In genomic region chr1:30533141-30533540, GRCh38 we compare ENCODE assay signal across 19 cellular contexts.
"Had no signal": no experiment of that assay in that cellular context is flagged by ENCODE, and none has a peak within 500 bp of the region (broad histone marks: within the 10 kb centered on the region; RNA-seq: fewer than 3 reads in every experiment).

No MANE protein-coding gene starts in this region.

- H3K36me3 Mint-ChIP-seq: naive B cell had no signal

- H3K27ac Mint-ChIP-seq: naive B cell, nephron had no signal

- H3K4me3 ChIP-seq: hepatocyte, lung, right atrium auricular region, smooth muscle cell, suprapubic skin, thyroid gland, upper lobe of left lung, vagina had no signal

- H3K36me3 ChIP-seq: neutrophil, right atrium auricular region, suprapubic skin, thyroid gland, upper lobe of left lung, vagina had no signal

- H2AFZ ChIP-seq: hepatocyte had no signal

- DNase-seq: foreskin melanocyte; kidney; left colon; left ventricle myocardium superior; mesenchymal stem cell; naive B cell; posterior cingulate gyrus; stimulated activated CD4-positive, alpha-beta T cell treated with anti-CD3 and anti-CD28 coated beads, Interleukin-2, amount 100 ng/mL, for 48 hours; stimulated activated naive CD4-positive, alpha-beta T cell treated with Interleukin-2 at 50 U/mL for 16 hours; thyroid gland; upper lobe of left lung had no signal

- H3K4me1 ChIP-seq: right atrium auricular region, suprapubic skin, thyroid gland, upper lobe of left lung, vagina had no signal

- H3K4me2 ChIP-seq: hepatocyte, smooth muscle cell had no signal

- H3K4me1 Mint-ChIP-seq: naive B cell, nephron had no signal

- H3K9me3 ChIP-seq: neutrophil, suprapubic skin, thyroid gland, upper lobe of left lung, vagina had no signal

- H3K4me3 Mint-ChIP-seq: naive B cell, nephron had no signal

- ATAC-seq: left colon, left ventricle myocardium superior had no signal

- H3K27ac ChIP-seq: hepatocyte, neutrophil, right atrium auricular region, suprapubic skin, thyroid gland, upper lobe of left lung, vagina had no signal

- H3K27me3 ChIP-seq: hepatocyte, right atrium auricular region, suprapubic skin, thyroid gland, upper lobe of left lung, vagina had no signal
